ENCODE assay signal across 10 cellular contexts in the genomic region with DNA sequence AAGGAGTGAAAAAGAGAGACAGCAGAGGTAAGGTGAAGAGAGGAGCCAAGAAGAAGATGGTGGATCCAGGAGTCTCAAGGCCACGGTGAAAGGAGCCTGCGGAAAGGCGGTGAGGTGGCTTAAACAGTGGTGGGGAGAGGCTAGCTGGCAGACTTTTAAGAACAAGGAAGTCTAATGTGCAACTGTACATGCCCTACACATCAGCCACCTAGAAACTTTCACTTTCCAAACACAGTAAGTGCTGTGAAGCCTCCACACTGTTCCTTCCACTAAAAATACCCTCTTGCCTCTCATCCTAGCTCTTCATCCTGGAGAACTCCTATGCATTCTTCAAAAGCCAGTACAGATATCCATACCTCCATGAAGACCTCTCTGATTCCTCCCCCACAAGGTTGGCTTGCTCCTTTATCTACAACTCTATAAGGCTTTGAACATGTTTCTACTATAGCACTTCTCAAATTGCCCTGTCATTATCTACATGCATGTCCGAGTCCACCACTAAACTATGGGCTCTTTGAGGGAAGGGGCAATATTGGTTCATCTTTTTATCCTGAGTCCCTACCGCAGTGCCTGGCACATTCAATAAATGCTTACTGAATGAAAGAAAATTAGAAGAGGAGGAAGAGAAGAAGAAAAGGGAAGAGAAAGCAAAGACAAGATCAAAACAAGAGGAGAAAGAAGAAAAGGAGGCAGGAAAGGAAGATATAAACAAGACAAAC. TPM values are rescaled to one million over a fixed set of nuclear protein-coding genes. Genes with fewer than 3 reads are reported as not detected.
DNase-seq lines count a peak whose midpoint lies in the region; ATAC-seq and TF ChIP-seq lines count a peak whose summit lies in the region.
"Had no signal": no experiment of that assay in that cellular context is flagged by ENCODE, and none has a peak within 500 bp of the region (broad histone marks: within the 10 kb centered on the region; RNA-seq: fewer than 3 reads in every experiment).

No MANE protein-coding gene starts in this region.

- CTCF ChIA-PET in naive thymus-derived CD4-positive, alpha-beta T cell (lab: Charles Lee) = interaction anchor here (3.5 kb wide), 1 partner anchor 86 kb away, joined by 29 read pairs; a partner anchor contains a TSS
- CTCF ChIA-PET in Caco-2 (lab: Charles Lee) = interaction anchor here (1.1 kb wide), 1 partner anchor 87 kb away, joined by 5 read pairs; no protein-coding TSS in a partner anchor

- peak overlapping the region in 6 of 9 donors; percentile 2 to 78 (median 8) for H3K27ac Mint-ChIP-seq in naive thymus-derived CD4-positive, alpha-beta T cell
- H3K27ac Mint-ChIP-seq in Caco-2 (ENCODE audit: unreplicated experiment) = no peak overlapping the region

- peaks cover 0 to 2% (median 0%) of the 10 kb centered on the region in 5 donors for H3K36me3 Mint-ChIP-seq in naive thymus-derived CD4-positive, alpha-beta T cell
- H3K36me3 Mint-ChIP-seq in Caco-2 (ENCODE audit: insufficient read depth, unreplicated experiment) = no peaks in the 10 kb centered on the region

- no peaks in the 10 kb centered on the region for H3K4me1 ChIP-seq in naive thymus-derived CD4-positive, alpha-beta T cell (ENCODE audit: control insufficient read depth in 2 of 2, insufficient read depth in 2 of 2, low read length in 2 of 2)
- no peaks in the 10 kb centered on the region for H3K4me1 ChIP-seq in Caco-2

- peak overlapping the region in 3 of 10 donors; percentile 0 to 65 (median 1) for H3K4me3 Mint-ChIP-seq in naive thymus-derived CD4-positive, alpha-beta T cell
- no peak overlapping the region for H3K4me3 Mint-ChIP-seq in Caco-2 (ENCODE audit: unreplicated experiment)

- H3K27me3 ChIP-seq in naive thymus-derived CD4-positive, alpha-beta T cell (ENCODE audit: control insufficient read depth in 2 of 2, insufficient read depth in 2 of 2, low read length in 2 of 2) = no peaks in the 10 kb centered on the region
- no peaks in the 10 kb centered on the region for H3K27me3 ChIP-seq in Caco-2 (replicated peaks; ENCODE audit: control insufficient read depth, insufficient read depth, low read length)

- no peaks in the 10 kb centered on the region for H3K9me3 Mint-ChIP-seq in naive thymus-derived CD4-positive, alpha-beta T cell
- H3K9me3 Mint-ChIP-seq in Caco-2 (ENCODE audit: unreplicated experiment) = no peaks in the 10 kb centered on the region

- H3K36me3 ChIP-seq in naive thymus-derived CD4-positive, alpha-beta T cell (ENCODE audit: control insufficient read depth in 2 of 3, insufficient read depth in 3 of 3, low read length in 3 of 3) = no peaks in the 10 kb centered on the region
- H3K36me3 ChIP-seq in Caco-2 (ENCODE audit: control insufficient read depth, insufficient read depth, low read length) = no peaks in the 10 kb centered on the region

- H3K27me3 Mint-ChIP-seq in naive thymus-derived CD4-positive, alpha-beta T cell = no peaks in the 10 kb centered on the region
- H3K27me3 Mint-ChIP-seq in Caco-2 (ENCODE audit: insufficient read depth, unreplicated experiment) = no peaks in the 10 kb centered on the region

- BruUV-seq in Caco-2 (replicated peaks; lab: Mats Ljungman, UMichigan) = no TSS peak

- intact Hi-C loops in naive thymus-derived CD4-positive, alpha-beta T cell (cut with micrococcal nuclease) = loop anchor here in 1 of 2 donors (1.0 to 10.0 kb wide), 3 partner anchors 170 to 479 kb away; a partner anchor contains a TSS
- intact Hi-C loops in Caco-2 (cut with micrococcal nuclease; ENCODE audit: unreplicated experiment) = loop anchor here (10.0 kb wide), 1 partner anchor 521 kb away; no protein-coding TSS in a partner anchor

- no peaks in the 10 kb centered on the region for H3K9me3 ChIP-seq in naive thymus-derived CD4-positive, alpha-beta T cell (ENCODE audit: control insufficient read depth in 2 of 3, low read length in 3 of 3)
- H3K9me3 ChIP-seq in Caco-2 = no peaks in the 10 kb centered on the region

- POLR2A ChIA-PET in naive thymus-derived CD4-positive, alpha-beta T cell (lab: Charles Lee) = interaction anchor here (0.8 kb wide), 1 partner anchor 21 kb away, joined by 3 read pairs; no protein-coding TSS in a partner anchor
- POLR2A ChIA-PET in Caco-2 (lab: Charles Lee) = no interaction called here

- peak; percentile 71 for DNase-seq in MV-4-11 (lab: John Stamatoyannopoulos, UW)
- no peak for DNase-seq in naive thymus-derived CD4-positive, alpha-beta T cell
- DNase-seq in activated T-cell treated with anti-CD3 and anti-CD28 coated beads, Interleukin-2, amount 50 U/mL, for 48 hours = no peak
- no peak for DNase-seq in Caco-2
- DNase-seq: glutamatergic neuron; stimulated activated CD4-positive, alpha-beta T cell treated with anti-CD3 and anti-CD28 coated beads, Interleukin-4, amount 100 ng/mL, for 24 hours had no signal

- no peak for TF ChIP-seq CTCF in Caco-2 (IDR thresholded peaks at IDR 0.05; ENCODE audit: insufficient read depth in 1 of 2, low read depth in 1 of 2, low read length in 1 of 2, severe bottlenecking in 1 of 2, unreplicated experiment in 1 of 2)

- ATAC-seq in GM18873 (IDR thresholded peaks at IDR 0.05; ENCODE audit: low FRiP score, unreplicated experiment) = peak; percentile 35
- ATAC-seq in GM21723 (IDR thresholded peaks at IDR 0.05; ENCODE audit: unreplicated experiment) = peak; percentile 41
- ATAC-seq in naive thymus-derived CD4-positive, alpha-beta T cell = peak; percentile 31
- ATAC-seq in HG03097 (IDR thresholded peaks at IDR 0.05; ENCODE audit: low FRiP score, unreplicated experiment) = no peak

- H3K4me3 ChIP-seq in naive thymus-derived CD4-positive, alpha-beta T cell (ENCODE audit: low read length) = no peak overlapping the region
- H3K4me3 ChIP-seq in Caco-2 (ENCODE audit: low read depth, low read length) = no peak overlapping the region

- peaks cover 16 to 49% (median 22%) of the 10 kb centered on the region in 7 donors for H3K4me1 Mint-ChIP-seq in naive thymus-derived CD4-positive, alpha-beta T cell
- peaks cover 6% of the 10 kb centered on the region for H3K4me1 Mint-ChIP-seq in Caco-2 (ENCODE audit: low read depth, unreplicated experiment)

- H3K27ac ChIP-seq in naive thymus-derived CD4-positive, alpha-beta T cell (ENCODE audit: low read depth, low read length) = no peak overlapping the region

RNA-seq across cellular contexts. Expression of a gene that starts 54.3 kb away (rescaled TPM):
- 1 to 10 TPM in 1 of 5 experiments, not detected in 4; 7.2 TPM for total RNA-seq in naive thymus-derived CD4-positive, alpha-beta T cell
- under 1 TPM in 1 of 2 donors, not detected in 1; 0.61 TPM for polyA plus RNA-seq in naive thymus-derived CD4-positive, alpha-beta T cell
- total RNA-seq in Caco-2 (2022) = 1.4 and 2.2 TPM in 2 replicates
- total RNA-seq: bronchial epithelial cell had no signal
